8 cellular contexts compared by ENCODE assay signal in the genomic region with DNA sequence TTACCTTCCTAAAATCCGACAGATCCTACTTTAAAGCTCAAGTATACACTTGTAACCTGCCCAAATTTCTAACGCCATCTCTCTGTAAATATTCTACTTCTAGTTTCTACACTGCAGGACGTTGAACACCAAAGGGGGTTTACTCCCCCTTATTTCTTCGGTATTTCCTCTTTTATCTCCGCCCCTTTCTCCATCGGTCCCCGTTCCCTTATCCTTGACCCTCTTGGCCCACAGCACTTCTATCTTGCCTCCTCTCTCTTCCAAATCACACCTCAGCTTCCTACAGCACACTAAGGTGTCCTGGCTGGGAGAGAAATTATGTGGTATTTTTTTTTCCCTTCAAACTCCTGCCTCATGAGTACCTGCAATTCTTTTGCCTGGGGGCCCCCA. TPM values are rescaled to one million over a fixed set of nuclear protein-coding genes. Genes with fewer than 3 reads are reported as not detected.
A peak's percentile ranks its signal among the peaks of the same experiment; 100 is the strongest.
DNase-seq lines count a peak whose midpoint lies in the region; ATAC-seq and TF ChIP-seq lines count a peak whose summit lies in the region.

No MANE protein-coding gene starts in this region.

- peaks cover 4% of the 10 kb centered on the region for H3K36me3 Mint-ChIP-seq in activated CD8-positive, alpha-beta T cell treated with anti-CD3 and anti-CD28 coated beads, Interleukin-2, amount 10 ng/mL, durations not matched to agents 7 days and 5 days (ENCODE audit: low read depth)

- POLR2A ChIA-PET in activated CD8-positive, alpha-beta T cell treated with anti-CD3 and anti-CD28 coated beads, Interleukin-2, amount 10 ng/mL, durations not matched to agents 7 days and 5 days (lab: Charles Lee), result interaction anchor here (0.5 to 1.5 kb wide), 3 partner anchors 11 to 513 kb away, joined by 3 to 5 read pairs (median 3); no protein-coding TSS in a partner anchor

- H3K27me3 Mint-ChIP-seq in activated CD8-positive, alpha-beta T cell treated with anti-CD3 and anti-CD28 coated beads, Interleukin-2, amount 10 ng/mL, durations not matched to agents 7 days and 5 days (ENCODE audit: low read depth), result no peaks in the 10 kb centered on the region
- H3K27me3 Mint-ChIP-seq in stimulated activated naive CD8-positive, alpha-beta T cell treated with anti-CD3 and anti-CD28 coated beads, Interleukin-15, amount 100 ng/mL, for 72 hours, result no peaks in the 10 kb centered on the region

- CTCF ChIA-PET in activated CD8-positive, alpha-beta T cell treated with anti-CD3 and anti-CD28 coated beads, Interleukin-2, amount 10 ng/mL, durations not matched to agents 7 days and 5 days (lab: Charles Lee), result no interaction called here

- H3K4me3 Mint-ChIP-seq in activated CD8-positive, alpha-beta T cell treated with anti-CD3 and anti-CD28 coated beads, Interleukin-2, amount 10 ng/mL, durations not matched to agents 7 days and 5 days, result peak overlapping the region; percentile 74
- peak overlapping the region; percentile 74 to 94 for H3K4me3 Mint-ChIP-seq in stimulated activated naive CD8-positive, alpha-beta T cell treated with anti-CD3 and anti-CD28 coated beads, Interleukin-15, amount 100 ng/mL, for 72 hours

- no peak for TF ChIP-seq POLR2A in GM18505 (IDR thresholded peaks at IDR 0.05; ENCODE audit: borderline replicate concordance, extremely low read depth, insufficient read depth, insufficient read length)

- ATAC-seq in HG02981 (IDR thresholded peaks at IDR 0.05; ENCODE audit: unreplicated experiment) (peak; percentile 6), GM18505 (IDR thresholded peaks at IDR 0.05; ENCODE audit: unreplicated experiment) (no peak)
- no peak for ATAC-seq in activated CD8-positive, alpha-beta T cell treated with anti-CD3 and anti-CD28 coated beads, Interleukin-2, amount 10 ng/mL, durations not matched to agents 7 days and 5 days
- peak; percentile 6 for ATAC-seq in stimulated activated naive CD8-positive, alpha-beta T cell treated with anti-CD3 and anti-CD28 coated beads, Interleukin-15, amount 100 ng/mL, for 72 hours

- H3K27ac Mint-ChIP-seq in activated CD8-positive, alpha-beta T cell treated with anti-CD3 and anti-CD28 coated beads, Interleukin-2, amount 10 ng/mL, durations not matched to agents 7 days and 5 days, result peak overlapping the region; percentile 86
- H3K27ac Mint-ChIP-seq in stimulated activated naive CD8-positive, alpha-beta T cell treated with anti-CD3 and anti-CD28 coated beads, Interleukin-15, amount 100 ng/mL, for 72 hours, result peak overlapping the region; percentile 77 to 96

- H3K4me1 Mint-ChIP-seq in activated CD8-positive, alpha-beta T cell treated with anti-CD3 and anti-CD28 coated beads, Interleukin-2, amount 10 ng/mL, durations not matched to agents 7 days and 5 days (ENCODE audit: low read depth), result peaks cover 12% of the 10 kb centered on the region
- peaks cover 12% of the 10 kb centered on the region for H3K4me1 Mint-ChIP-seq in stimulated activated naive CD8-positive, alpha-beta T cell treated with anti-CD3 and anti-CD28 coated beads, Interleukin-15, amount 100 ng/mL, for 72 hours

- H3K9me3 Mint-ChIP-seq in activated CD8-positive, alpha-beta T cell treated with anti-CD3 and anti-CD28 coated beads, Interleukin-2, amount 10 ng/mL, durations not matched to agents 7 days and 5 days (ENCODE audit: insufficient read depth), result no peaks in the 10 kb centered on the region
- H3K9me3 Mint-ChIP-seq in stimulated activated naive CD8-positive, alpha-beta T cell treated with anti-CD3 and anti-CD28 coated beads, Interleukin-15, amount 100 ng/mL, for 72 hours, result peaks cover 0 to 7% of the 10 kb centered on the region in 2 donors

- peak; percentile 45 for DNase-seq in NCI-H526 treated with DMSO at 0.1 percent for 48 hours (lab: John Stamatoyannopoulos, UW)
- DNase-seq in NCI-H526 (lab: John Stamatoyannopoulos, UW), result no peak
- DNase-seq in activated CD8-positive, alpha-beta T cell treated with anti-CD3 and anti-CD28 coated beads, Interleukin-2, amount 10 ng/mL, durations not matched to agents 7 days and 5 days, result no peak
- peak; percentile 6 for DNase-seq in iPS-NIHi11 (ENCODE audit: low spot score)
- no peak for DNase-seq in stimulated activated naive CD8-positive, alpha-beta T cell treated with anti-CD3 and anti-CD28 coated beads, Interleukin-15, amount 100 ng/mL, for 72 hours
- no peak for DNase-seq in DMS 273 (lab: John Stamatoyannopoulos, UW; ENCODE audit: unreplicated experiment)

RNA-seq across cellular contexts. Expression of gene ZMAT1, which starts 0.7 kb away (rescaled TPM):
- total RNA-seq in activated CD8-positive, alpha-beta T cell treated with anti-CD3 and anti-CD28 coated beads, Interleukin-2, amount 10 ng/mL, durations not matched to agents 7 days and 5 days, result 1 to 10 TPM; 3.1 to 3.9 TPM

Comparison
In these comparisons a context has a peak if more than half of its experiments do, and no peak if none do; other contexts are left out.
1. DNase-seq: peak in NCI-H526 treated with DMSO at 0.1 percent for 48 hours (single experiment) and iPS-NIHi11 (single experiment); none in NCI-H526 (0 of 2), activated CD8-positive, alpha-beta T cell treated with anti-CD3 and anti-CD28 coated beads, Interleukin-2, amount 10 ng/mL, durations not matched to agents 7 days and 5 days (single experiment), stimulated activated naive CD8-positive, alpha-beta T cell treated with anti-CD3 and anti-CD28 coated beads, Interleukin-15, amount 100 ng/mL, for 72 hours (0 of 2) and DMS 273 (single experiment).
2. ATAC-seq: peak in HG02981 (single experiment) and stimulated activated naive CD8-positive, alpha-beta T cell treated with anti-CD3 and anti-CD28 coated beads, Interleukin-15, amount 100 ng/mL, for 72 hours (single experiment); none in activated CD8-positive, alpha-beta T cell treated with anti-CD3 and anti-CD28 coated beads, Interleukin-2, amount 10 ng/mL, durations not matched to agents 7 days and 5 days (single experiment) and GM18505 (single experiment).